ENCODE assay signal across 16 cellular contexts in genomic region chr6:128498244-128498643, GRCh38.
"Had no signal": no experiment of that assay in that cellular context is flagged by ENCODE, and none has a peak within 500 bp of the region (broad histone marks: within the 10 kb centered on the region; RNA-seq: fewer than 3 reads in every experiment).

No MANE protein-coding gene starts in this region.

- H3K9me3 ChIP-seq: ascending aorta, gastrocnemius medialis, heart right ventricle, sigmoid colon, thoracic aorta, uterus had no signal

- H3K4me3 ChIP-seq: ascending aorta, cardiac muscle cell, gastrocnemius medialis, heart right ventricle, sigmoid colon, thoracic aorta, uterus had no signal

- ATAC-seq: activated CD8-positive, alpha-beta T cell treated with anti-CD3 and anti-CD28 coated beads for 36 hours; gastrocnemius medialis; heart right ventricle; naive thymus-derived CD4-positive, alpha-beta T cell; stimulated activated naive CD8-positive, alpha-beta T cell treated with anti-CD3 and anti-CD28 coated beads, Interleukin-15, Interleukin-2, amounts not matched to agents 100 U/mL and 50 U/mL, for 24 hours had no signal

- H3K4me1 ChIP-seq: ascending aorta, uterus had no signal

- DNase-seq: activated CD8-positive, alpha-beta memory T cell treated with anti-CD3 and anti-CD28 coated beads, Interleukin-2, amount 50 U/mL, for 4 hours; activated CD8-positive, alpha-beta T cell treated with anti-CD3 and anti-CD28 coated beads for 36 hours; cortex of kidney; effector memory CD4-positive, alpha-beta T cell; gastrocnemius medialis; heart right ventricle; kidney; naive thymus-derived CD4-positive, alpha-beta T cell; sigmoid colon; stimulated activated CD4-positive, alpha-beta T cell treated with anti-CD3 and anti-CD28 coated beads, Interleukin-2, amount 100 ng/mL, for 24 hours; stimulated activated CD8-positive, alpha-beta memory T cell treated with anti-CD3 and anti-CD28 coated beads, Interleukin-4, amount 100 ng/mL, for 48 hours; stimulated activated naive CD8-positive, alpha-beta T cell treated with anti-CD3 and anti-CD28 coated beads, Interleukin-15, Interleukin-2, amounts not matched to agents 100 U/mL and 50 U/mL, for 24 hours; uterus had no signal

- H3K9me3 Mint-ChIP-seq: activated CD8-positive, alpha-beta T cell treated with anti-CD3 and anti-CD28 coated beads for 36 hours had no signal

- H3K36me3 ChIP-seq: ascending aorta, cardiac muscle cell, gastrocnemius medialis, heart right ventricle, sigmoid colon, thoracic aorta, uterus had no signal

- H3K27ac ChIP-seq: ascending aorta, cardiac muscle cell, gastrocnemius medialis, heart right ventricle, sigmoid colon, thoracic aorta, uterus had no signal

- H3K4me3 Mint-ChIP-seq: activated CD8-positive, alpha-beta T cell treated with anti-CD3 and anti-CD28 coated beads for 36 hours; naive thymus-derived CD4-positive, alpha-beta T cell had no signal

- H3K27me3 ChIP-seq: ascending aorta, cardiac muscle cell, gastrocnemius medialis, heart right ventricle, sigmoid colon, uterus had no signal

- H3K27ac Mint-ChIP-seq: activated CD8-positive, alpha-beta T cell treated with anti-CD3 and anti-CD28 coated beads for 36 hours; naive thymus-derived CD4-positive, alpha-beta T cell had no signal
